In genomic region chr10:95561200-95562177, GRCh38 we compare ENCODE assay signal across 1 cellular context.
TF ChIP-seq lines count a peak whose summit lies in the region.

Gene SORBS1 (minus strand): TSS chr10:95561371. CDS start chr10:95441135, 120,236 bp downstream.

TF ChIP-seq in HEK293, 187 proteins besides CTCF, POLR2A, EP300 and RAD21 (continued from another document and continues in another):
- peak; percentile 79 for TF ChIP-seq HIC1 (tag by site-specific recombination; IDR thresholded peaks at IDR 0.05)
- peak; percentile 83; the same call in 1 of the 2 replicates for TF ChIP-seq TCF7L2 (IDR thresholded peaks at IDR 0.05; ENCODE audit: borderline replicate concordance, low read depth, low read length)
- no peak for TF ChIP-seq ZNF830 (tag by site-specific recombination; IDR thresholded peaks at IDR 0.05; ENCODE audit: low read depth)
- TF ChIP-seq ZNF184 (tag by site-specific recombination; IDR thresholded peaks at IDR 0.05): 0 out of 2 replicates have a peak, but pooled peaks have one; percentile 74
- peak; percentile 20; the same call in 1 of the 2 replicates for TF ChIP-seq ZNF692 (tag by site-specific recombination; IDR thresholded peaks at IDR 0.05)
- peak; percentile 74; the same call in 1 of the 2 replicates for TF ChIP-seq ZNF324 (tag by site-specific recombination; IDR thresholded peaks at IDR 0.05)
- TF ChIP-seq ZNF701 (tag by site-specific recombination; IDR thresholded peaks at IDR 0.05): no peak
- TF ChIP-seq YY1 (tag by site-specific recombination; IDR thresholded peaks at IDR 0.05): peak; percentile 48; the same call in 1 of the 2 replicates
- no peak for TF ChIP-seq PBX3 (CRISPR knock-in tag; IDR thresholded peaks at IDR 0.05)
- TF ChIP-seq ZNF280C (tag by site-specific recombination; IDR thresholded peaks at IDR 0.05): no peak
- no peak for TF ChIP-seq ZNF26 (tag by site-specific recombination; IDR thresholded peaks at IDR 0.05)
- peak; percentile 77; the same call in 1 of the 2 replicates for TF ChIP-seq ZBTB7A (tag by site-specific recombination; IDR thresholded peaks at IDR 0.05; ENCODE audit: low read depth)
- no peak for TF ChIP-seq ZNF174 (tag by site-specific recombination; IDR thresholded peaks at IDR 0.05)
- no peak for TF ChIP-seq ZNF623 (tag by site-specific recombination; IDR thresholded peaks at IDR 0.05)
- TF ChIP-seq ZSCAN30 (tag by site-specific recombination; IDR thresholded peaks at IDR 0.05): peak; percentile 64
- 0 out of 2 replicates have a peak, but pooled peaks have one; percentile 26 for TF ChIP-seq ZBTB1 (tag by site-specific recombination; IDR thresholded peaks at IDR 0.05)
- TF ChIP-seq ZNF639 (tag by site-specific recombination; IDR thresholded peaks at IDR 0.05): peak; percentile 92
- TF ChIP-seq KLF17 (tag by site-specific recombination; IDR thresholded peaks at IDR 0.05): peak; percentile 84
- no peak for TF ChIP-seq GLI4 (tag by site-specific recombination; IDR thresholded peaks at IDR 0.05)
- TF ChIP-seq ZNF18 (tag by site-specific recombination; IDR thresholded peaks at IDR 0.05): no peak
- no peak for TF ChIP-seq ZNF121 (tag by site-specific recombination; IDR thresholded peaks at IDR 0.05)
- peak; percentile 94; the same call in 1 of the 2 replicates for TF ChIP-seq ZNF24 (tag by site-specific recombination; IDR thresholded peaks at IDR 0.05)
- TF ChIP-seq KLF9 (tag by site-specific recombination; IDR thresholded peaks at IDR 0.05; ENCODE audit: low read depth): peak; percentile 96
- TF ChIP-seq SALL2 (tag by site-specific recombination; IDR thresholded peaks at IDR 0.05; ENCODE audit: borderline replicate concordance): no peak
- no peak for TF ChIP-seq ZNF48 (tag by site-specific recombination; IDR thresholded peaks at IDR 0.05)
- TF ChIP-seq BCL11A (tag by site-specific recombination; IDR thresholded peaks at IDR 0.05; ENCODE audit: low read depth): peak; percentile 51; the same call in 1 of the 2 replicates
- TF ChIP-seq EGR2 (tag by site-specific recombination; IDR thresholded peaks at IDR 0.05; ENCODE audit: low read depth): no peak
- 0 out of 2 replicates have a peak, but pooled peaks have one; percentile 38 for TF ChIP-seq ZFP69B (tag by site-specific recombination; IDR thresholded peaks at IDR 0.05)
- TF ChIP-seq ZNF423 (tag by site-specific recombination; IDR thresholded peaks at IDR 0.05): no peak
- no peak for TF ChIP-seq ZNF221 (tag by site-specific recombination; IDR thresholded peaks at IDR 0.05; ENCODE audit: borderline replicate concordance)
- no peak for TF ChIP-seq MYNN (tag by site-specific recombination; IDR thresholded peaks at IDR 0.05; ENCODE audit: borderline replicate concordance)
- TF ChIP-seq GFI1B (tag by site-specific recombination; IDR thresholded peaks at IDR 0.05): no peak; the same call in 1 of the 2 replicates
- peak; percentile 96 for TF ChIP-seq ZNF580 (tag by site-specific recombination; IDR thresholded peaks at IDR 0.05)
- no peak for TF ChIP-seq ZNF354C (tag by site-specific recombination; IDR thresholded peaks at IDR 0.05; ENCODE audit: borderline replicate concordance, low read depth)
- TF ChIP-seq ZNF214 (tag by site-specific recombination; IDR thresholded peaks at IDR 0.05; ENCODE audit: borderline replicate concordance): no peak
- peak; percentile 88 for TF ChIP-seq ZBTB26 (tag by site-specific recombination; optimal IDR thresholded peaks at IDR 0.05)
- TF ChIP-seq ZNF548 (tag by site-specific recombination; IDR thresholded peaks at IDR 0.05): no peak
- peak; percentile 27; the same call in 1 of the 2 replicates for TF ChIP-seq ZFP3 (tag by site-specific recombination; IDR thresholded peaks at IDR 0.05; ENCODE audit: low read depth)
- no peak for TF ChIP-seq HOXD13 (CRISPR knock-in tag; IDR thresholded peaks at IDR 0.05; ENCODE audit: borderline replicate concordance)
- TF ChIP-seq ZFHX2 (tag by site-specific recombination; conservative IDR thresholded peaks at IDR 0.05): no peak
- TF ChIP-seq ZNF518A (tag by site-specific recombination; conservative IDR thresholded peaks at IDR 0.05; ENCODE audit: low read depth): no peak
